12 cellular contexts compared by ENCODE assay signal in genomic region chr10:102268333-102268999, GRCh38. TPM values are rescaled to one million over a fixed set of nuclear protein-coding genes. Genes with fewer than 3 reads are reported as not detected.
DNase-seq lines count a peak whose midpoint lies in the region; ATAC-seq, FAIRE-seq and TF ChIP-seq lines count a peak whose summit lies in the region.
"Had no signal": no experiment of that assay in that cellular context is flagged by ENCODE, and none has a peak within 500 bp of the region (broad histone marks: within the 10 kb centered on the region; RNA-seq: fewer than 3 reads in every experiment).

No MANE protein-coding gene starts in this region.

- H3K23ac ChIP-seq in mesenchymal stem cell (ENCODE audit: low read length in 2 of 2): no peak overlapping the region

- DNase-seq in ACHN (peak; percentile 55), HCEC 1CT (peak; percentile 46), astrocyte (ENCODE audit: low read depth) (peak; percentile 37), mesenchymal stem cell (peak; percentile 44), anterior cingulate cortex (lab: John Stamatoyannopoulos, UW) (no peak), NCI-H2107 (lab: John Stamatoyannopoulos, UW) (no peak), NCI-H2171 treated with DMSO at 0.1 percent for 48 hours (lab: John Stamatoyannopoulos, UW) (no peak)
- DNase-seq: NCI-H1694 treated with DMSO at 0.1 percent for 48 hours, posterior cingulate gyrus, SHP77 had no signal

- no peak overlapping the region for H3K4ac ChIP-seq in mesenchymal stem cell (ENCODE audit: low read depth in 1 of 2, low read length in 2 of 2)

- peaks cover 85% of the 10 kb centered on the region for H3K79me2 ChIP-seq in astrocyte (ENCODE audit: insufficient read depth, low read length)

- no peak overlapping the region for H3K14ac ChIP-seq in mesenchymal stem cell (ENCODE audit: low read length in 2 of 2)

- no peaks in the 10 kb centered on the region for H3K27me3 ChIP-seq in astrocyte (ENCODE audit: insufficient read depth, low read length)
- no peaks in the 10 kb centered on the region for H3K27me3 ChIP-seq in mesenchymal stem cell (ENCODE audit: control insufficient read depth in 1 of 2, insufficient read depth in 1 of 2, low read length in 2 of 2)

- H3K4me2 ChIP-seq in astrocyte (ENCODE audit: low read length): peak overlapping the region; percentile 43
- no peak overlapping the region for H3K4me2 ChIP-seq in mesenchymal stem cell (ENCODE audit: low read length, poor library complexity, severe bottlenecking)

- H3K4me1 ChIP-seq in astrocyte (ENCODE audit: insufficient read depth, low read length) (peaks cover 21% of the 10 kb centered on the region), mesenchymal stem cell (ENCODE audit: control insufficient read depth, insufficient read depth, low read depth, low read length) (peaks cover 10% of the 10 kb centered on the region)

- peak overlapping the region; percentile 53 for H3K27ac Mint-ChIP-seq in astrocyte (ENCODE audit: unreplicated experiment)

- H3K79me1 ChIP-seq in mesenchymal stem cell (replicated peaks; ENCODE audit: low read length, poor library complexity, severe bottlenecking): peaks cover 11% of the 10 kb centered on the region

- ATAC-seq in HG03025 (IDR thresholded peaks at IDR 0.05; ENCODE audit: low FRiP score, unreplicated experiment): no peak

- H3K27ac ChIP-seq in astrocyte (ENCODE audit: low read depth, low read length) (peak overlapping the region; percentile 7), mesenchymal stem cell (ENCODE audit: low read length, poor library complexity, severe bottlenecking) (peak overlapping the region; percentile 85)

- no peak overlapping the region for H2BK5ac ChIP-seq in mesenchymal stem cell (ENCODE audit: low read depth, low read length, poor library complexity, severe bottlenecking)

- H2AK5ac ChIP-seq in mesenchymal stem cell (ENCODE audit: low read length, severe bottlenecking): no peak overlapping the region

- H2BK12ac ChIP-seq in mesenchymal stem cell (ENCODE audit: low read length in 2 of 2): no peak overlapping the region

- H4K8ac ChIP-seq in mesenchymal stem cell (ENCODE audit: low read length): no peak overlapping the region

- peak overlapping the region; percentile 19 for H3K9ac ChIP-seq in astrocyte (ENCODE audit: low read length)
- peak overlapping the region; percentile 6 for H3K9ac ChIP-seq in mesenchymal stem cell (ENCODE audit: low read length)

- TF ChIP-seq CTCF in astrocyte (IDR thresholded peaks at IDR 0.05; ENCODE audit: insufficient read depth, low read depth, low read length): no peak

- in situ Hi-C loops in ACHN (cut with HindIII; ENCODE audit: low pct_ligation_motif_present, low pct_unique_long_range_greater_than_20kb, low sequenced_read_pairs): no loop called here

- no peak overlapping the region for H3K4me3 Mint-ChIP-seq in astrocyte (ENCODE audit: unreplicated experiment)

- peaks cover 24% of the 10 kb centered on the region for H3K4me1 Mint-ChIP-seq in astrocyte (ENCODE audit: low read depth, unreplicated experiment)

- H3K9me3 Mint-ChIP-seq in astrocyte (ENCODE audit: unreplicated experiment): no peaks in the 10 kb centered on the region

- no peak overlapping the region for H2BK15ac ChIP-seq in mesenchymal stem cell (ENCODE audit: low read depth, poor library complexity, severe bottlenecking)

- FAIRE-seq in astrocyte (lab: Jason Lieb, UNC): no peak

- H3K36me3 ChIP-seq in astrocyte (ENCODE audit: insufficient read depth, low read length) (peaks cover 5% of the 10 kb centered on the region), mesenchymal stem cell (ENCODE audit: control insufficient read depth in 1 of 2, insufficient read depth in 2 of 2, low read depth in 1 of 2, low read length in 2 of 2) (peaks cover 8 to 12% of the 10 kb centered on the region in 2 experiments)

- H3K18ac ChIP-seq in mesenchymal stem cell (ENCODE audit: low read depth in 1 of 2, low read length in 2 of 2): no peak overlapping the region

- H4K20me1 ChIP-seq in astrocyte (ENCODE audit: insufficient read depth, low read length): peaks cover 91% of the 10 kb centered on the region

- no peak overlapping the region for H4K91ac ChIP-seq in mesenchymal stem cell (ENCODE audit: low read length)

- H3K4me3 ChIP-seq in astrocyte (ENCODE audit: insufficient read depth, low read depth, low read length) (no peak overlapping the region), mesenchymal stem cell (ENCODE audit: insufficient read depth in 1 of 2, low read depth in 1 of 2, low read length in 2 of 2) (peak overlapping the region in 1 of 2 experiments; percentile 29)

- no peaks in the 10 kb centered on the region for H3K27me3 Mint-ChIP-seq in astrocyte (ENCODE audit: low read depth, unreplicated experiment)

- H3K9me3 ChIP-seq in astrocyte (ENCODE audit: insufficient read depth, low read depth, low read length) (no peaks in the 10 kb centered on the region), mesenchymal stem cell (ENCODE audit: control insufficient read depth, low read length) (no peaks in the 10 kb centered on the region)

- H2BK120ac ChIP-seq in mesenchymal stem cell (ENCODE audit: low read depth, low read length): no peak overlapping the region

- H2AFZ ChIP-seq in astrocyte (ENCODE audit: low read depth, low read length) (no peak overlapping the region), mesenchymal stem cell (ENCODE audit: low read depth, low read length) (no peak overlapping the region)

- H3K36me3 Mint-ChIP-seq in astrocyte (ENCODE audit: low read depth, unreplicated experiment): peaks cover 10% of the 10 kb centered on the region

RNA-seq across cellular contexts. Expression of gene GBF1, which starts 23.1 kb away (rescaled TPM):
- total RNA-seq in astrocyte: 72.8 and 75.2 TPM in 2 replicates
- 28.8 TPM for polyA plus RNA-seq in mesenchymal stem cell (2013, experiment 1 of 2)
- 26.0 TPM for polyA plus RNA-seq in mesenchymal stem cell (2013, experiment 2 of 2)

RNA-seq across cellular contexts. Expression of gene PITX3, which starts 27.2 kb away (rescaled TPM):
- 1.6 and 1.7 TPM in 2 replicates for total RNA-seq in astrocyte
- polyA plus RNA-seq in mesenchymal stem cell (2013, experiment 1 of 2): 0.04 TPM
- 0.04 TPM for polyA plus RNA-seq in mesenchymal stem cell (2013, experiment 2 of 2)
- total RNA-seq: dermis microvascular lymphatic vessel endothelial cell had no signal

RNA-seq across cellular contexts. Expression of gene ELOVL3, which starts 42.4 kb away (rescaled TPM):
- 0.48 and 0.62 TPM in 2 replicates for total RNA-seq in astrocyte
- polyA plus RNA-seq in mesenchymal stem cell (2013, experiment 1 of 2): 0.12 TPM
- polyA plus RNA-seq in mesenchymal stem cell (2013, experiment 2 of 2): 0.25 TPM
- total RNA-seq: dermis microvascular lymphatic vessel endothelial cell had no signal

Comparison
In these comparisons a context has a peak if more than half of its experiments do, and no peak if none do; other contexts are left out.
1. DNase-seq: peak in ACHN (single experiment), HCEC 1CT (single experiment), astrocyte (single experiment) and mesenchymal stem cell (single experiment); none in anterior cingulate cortex (0 of 58), NCI-H2107 (single experiment) and NCI-H2171 treated with DMSO at 0.1 percent for 48 hours (single experiment).